Comparison of ENCODE assay signal across 27 cellular contexts in the genomic region with DNA sequence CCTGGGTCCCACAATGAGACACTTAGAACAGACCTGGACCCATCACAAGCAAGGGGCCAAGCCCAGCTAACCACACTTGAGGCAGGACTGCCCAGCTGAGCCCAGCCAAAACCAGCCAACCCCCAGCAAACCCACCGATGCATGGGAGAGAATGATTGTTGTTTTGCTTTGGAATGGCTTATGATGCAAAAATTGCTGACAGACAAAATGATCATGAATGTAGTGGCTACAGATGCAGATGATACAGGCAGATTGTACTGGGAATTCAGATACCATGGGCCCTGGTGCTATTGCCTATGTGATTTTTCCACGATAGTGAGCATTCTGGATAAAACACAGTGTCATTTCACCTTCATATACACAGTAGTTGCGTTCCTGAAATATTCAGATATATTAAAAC. TPM values are rescaled to one million over a fixed set of nuclear protein-coding genes. Genes with fewer than 3 reads are reported as not detected.
DNase-seq lines count a peak whose midpoint lies in the region; ATAC-seq, FAIRE-seq and TF ChIP-seq lines count a peak whose summit lies in the region.
"Had no signal": no experiment of that assay in that cellular context is flagged by ENCODE, and none has a peak within 500 bp of the region (broad histone marks: within the 10 kb centered on the region; RNA-seq: fewer than 3 reads in every experiment).

No MANE protein-coding gene starts in this region.

- no peak overlapping the region for H2BK12ac ChIP-seq in trophoblast cell (ENCODE audit: low read length)
- H2BK12ac ChIP-seq in neuronal stem cell (ENCODE audit: low read length): no peak overlapping the region

- H3K4me1 Mint-ChIP-seq in GM23338 (peaks cover 9% of the 10 kb centered on the region; the same call in 2 of the 3 replicates), neural progenitor cell (no peaks in the 10 kb centered on the region)
- H3K4me1 Mint-ChIP-seq: CD4-positive, alpha-beta memory T cell; CD4-positive, CD25-positive, alpha-beta regulatory T cell; CD8-positive, alpha-beta memory T cell had no signal

- H3K79me1 ChIP-seq in trophoblast cell (ENCODE audit: low read length) (no peaks in the 10 kb centered on the region), neuronal stem cell (ENCODE audit: low read depth, low read length) (no peaks in the 10 kb centered on the region)

- H3K18ac ChIP-seq in trophoblast cell (ENCODE audit: low read length): no peak overlapping the region
- H3K18ac ChIP-seq in neuronal stem cell (ENCODE audit: low read length): no peak overlapping the region

- H4K20me1 ChIP-seq in GM23338 (replicated peaks; ENCODE audit: insufficient read depth): no peaks in the 10 kb centered on the region
- H4K20me1 ChIP-seq in neural progenitor cell (ENCODE audit: low read depth): no peaks in the 10 kb centered on the region
- H4K20me1 ChIP-seq: BLaER1 had no signal

- no peak overlapping the region for H3K27ac ChIP-seq in A549
- no peak overlapping the region for H3K27ac ChIP-seq in GM23338 (ENCODE audit: low read depth)
- no peak overlapping the region for H3K27ac ChIP-seq in neural progenitor cell
- H3K27ac ChIP-seq in trophoblast cell (ENCODE audit: low read depth, low read length): no peak overlapping the region
- no peak overlapping the region for H3K27ac ChIP-seq in neuronal stem cell (replicated peaks; ENCODE audit: low read length)
- H3K27ac ChIP-seq: BLaER1 had no signal

- POLR2A ChIA-PET in A549 (lab: Yijun Ruan, JAX): no interaction called here

- H3F3A ChIP-seq in GM23338 (replicated peaks; ENCODE audit: low read depth) (no peaks in the 10 kb centered on the region), neural progenitor cell (ENCODE audit: low read depth) (no peaks in the 10 kb centered on the region)

- TF ChIP-seq CTCF in A549 (IDR thresholded peaks at IDR 0.05) (no peak), GM23338 (conservative IDR thresholded peaks at IDR 0.05; ENCODE audit: low read depth in 2 of 2) (no peak), neural progenitor cell (IDR thresholded peaks at IDR 0.05) (no peak)

- H3K9me3 Mint-ChIP-seq in GM23338 (no peaks in the 10 kb centered on the region), neural progenitor cell (no peaks in the 10 kb centered on the region)
- H3K9me3 Mint-ChIP-seq: CD8-positive, alpha-beta memory T cell had no signal

- no peak overlapping the region for H3K4ac ChIP-seq in trophoblast cell (ENCODE audit: low read depth, low read length)
- H3K4ac ChIP-seq in neuronal stem cell (ENCODE audit: low read length): no peak overlapping the region

- H3K36me3 ChIP-seq in GM23338 (ENCODE audit: insufficient read depth) (no peaks in the 10 kb centered on the region), neural progenitor cell (no peaks in the 10 kb centered on the region), trophoblast cell (ENCODE audit: control insufficient read depth in 1 of 2, insufficient read depth in 2 of 2, low read length in 2 of 2) (no peaks in the 10 kb centered on the region), neuronal stem cell (replicated peaks in 1 of 2; ENCODE audit: control insufficient read depth in 2 of 2, insufficient read depth in 2 of 2, low read length in 2 of 2) (no peaks in the 10 kb centered on the region)
- H3K36me3 ChIP-seq: BE2C, BLaER1 had no signal

- no peak for TF ChIP-seq EP300 in A549 (IDR thresholded peaks at IDR 0.05)

- H3K23ac ChIP-seq in trophoblast cell (ENCODE audit: low read length) (no peak overlapping the region), neuronal stem cell (ENCODE audit: low read depth, low read length, poor library complexity) (no peak overlapping the region)

- no peak for TF ChIP-seq POLR2A in A549 (IDR thresholded peaks at IDR 0.05; ENCODE audit: low read length)

- H4K8ac ChIP-seq in trophoblast cell (ENCODE audit: low read depth, low read length): no peak overlapping the region
- no peak overlapping the region for H4K8ac ChIP-seq in neuronal stem cell (ENCODE audit: low read depth, low read length)

- H3K9ac ChIP-seq in neural progenitor cell: no peak overlapping the region
- no peak overlapping the region for H3K9ac ChIP-seq in trophoblast cell (ENCODE audit: low read length)
- H3K9ac ChIP-seq in neuronal stem cell (ENCODE audit: low read depth, low read length, poor library complexity): no peak overlapping the region
- H3K9ac ChIP-seq: BLaER1 had no signal

- no peaks in the 10 kb centered on the region for H3K9me3 ChIP-seq in A549
- H3K9me3 ChIP-seq in neural progenitor cell (ENCODE audit: low read depth): no peaks in the 10 kb centered on the region
- no peaks in the 10 kb centered on the region for H3K9me3 ChIP-seq in trophoblast cell (ENCODE audit: insufficient read depth, low read depth, low read length)
- H3K9me3 ChIP-seq in neuronal stem cell (replicated peaks in 1 of 2; ENCODE audit: control insufficient read depth in 2 of 2, insufficient read depth in 1 of 2, low read depth in 1 of 2, low read length in 2 of 2): no peaks in the 10 kb centered on the region
- H3K9me3 ChIP-seq: BE2C, BLaER1, Caco-2 had no signal

- peak overlapping the region; percentile 38; the same call in 1 of the 2 replicates for H2AFZ ChIP-seq in GM23338
- H2AFZ ChIP-seq in neural progenitor cell (replicated peaks): no peak overlapping the region
- no peak overlapping the region for H2AFZ ChIP-seq in trophoblast cell (ENCODE audit: insufficient read depth, low read length, poor library complexity)
- no peak overlapping the region for H2AFZ ChIP-seq in neuronal stem cell (ENCODE audit: low read length)

- no peak for TF ChIP-seq RAD21 in A549 (conservative IDR thresholded peaks at IDR 0.05 in 1 of 2, IDR thresholded peaks at IDR 0.05 in 1 of 2)

- no peak overlapping the region for H2BK120ac ChIP-seq in trophoblast cell (ENCODE audit: insufficient read depth, low read length, poor library complexity)
- no peak overlapping the region for H2BK120ac ChIP-seq in neuronal stem cell (ENCODE audit: low read depth, low read length)

- no peaks in the 10 kb centered on the region for H3K79me2 ChIP-seq in GM23338 (replicated peaks; ENCODE audit: insufficient read depth)
- no peaks in the 10 kb centered on the region for H3K79me2 ChIP-seq in neural progenitor cell (ENCODE audit: low read depth)
- H3K79me2 ChIP-seq in trophoblast cell (ENCODE audit: control insufficient read depth, insufficient read depth, low read length, poor library complexity): no peaks in the 10 kb centered on the region

- H2BK5ac ChIP-seq in trophoblast cell (ENCODE audit: low read depth, low read length, poor library complexity) (no peak overlapping the region), neuronal stem cell (ENCODE audit: low read length) (no peak overlapping the region)

- no peaks in the 10 kb centered on the region for H3K36me3 Mint-ChIP-seq in GM23338 (ENCODE audit: low read depth)
- H3K36me3 Mint-ChIP-seq in neural progenitor cell: no peaks in the 10 kb centered on the region
- H3K36me3 Mint-ChIP-seq: CD14-positive monocyte; CD4-positive, alpha-beta memory T cell; CD4-positive, CD25-positive, alpha-beta regulatory T cell; CD8-positive, alpha-beta memory T cell had no signal

- H2AK5ac ChIP-seq in trophoblast cell (ENCODE audit: low read length) (no peak overlapping the region), neuronal stem cell (ENCODE audit: low read depth, low read length) (no peak overlapping the region)

- peaks cover 1% of the 10 kb centered on the region; the same call in 1 of the 2 replicates for H3K9me2 ChIP-seq in GM23338 (ENCODE audit: insufficient read depth)

- H3K14ac ChIP-seq in trophoblast cell (ENCODE audit: low read length): no peak overlapping the region
- H3K14ac ChIP-seq in neuronal stem cell (ENCODE audit: low read length): no peak overlapping the region

- H4K91ac ChIP-seq in trophoblast cell (ENCODE audit: low read depth, low read length): no peak overlapping the region
- no peak overlapping the region for H4K91ac ChIP-seq in neuronal stem cell (ENCODE audit: low read depth, low read length, poor library complexity)

- no peak overlapping the region for H3K4me3 Mint-ChIP-seq in GM23338
- no peak overlapping the region for H3K4me3 Mint-ChIP-seq in neural progenitor cell
- H3K4me3 Mint-ChIP-seq: CD14-positive monocyte; CD4-positive, alpha-beta memory T cell; CD4-positive, CD25-positive, alpha-beta regulatory T cell; CD8-positive, alpha-beta memory T cell had no signal

- no peak overlapping the region for H4K12ac ChIP-seq in trophoblast cell (ENCODE audit: low read depth, low read length)

- H3K27me3 ChIP-seq in GM23338 (ENCODE audit: insufficient read depth): no peaks in the 10 kb centered on the region
- no peaks in the 10 kb centered on the region for H3K27me3 ChIP-seq in neural progenitor cell
- no peaks in the 10 kb centered on the region for H3K27me3 ChIP-seq in trophoblast cell (ENCODE audit: insufficient read depth, low read length)
- no peaks in the 10 kb centered on the region for H3K27me3 ChIP-seq in neuronal stem cell (ENCODE audit: control insufficient read depth in 3 of 3, insufficient read depth in 3 of 3, low read depth in 1 of 3, low read length in 3 of 3)
- H3K27me3 ChIP-seq: BLaER1 had no signal

- H3K27me3 Mint-ChIP-seq in GM23338 (ENCODE audit: insufficient read depth, low read depth, poor library complexity) (no peaks in the 10 kb centered on the region), neural progenitor cell (ENCODE audit: insufficient read depth, low read depth) (peaks cover 5% of the 10 kb centered on the region)

- no peak overlapping the region for H2BK15ac ChIP-seq in neuronal stem cell (ENCODE audit: low read length)

- H3K4me2 ChIP-seq in A549 (no peak overlapping the region), GM23338 (no peak overlapping the region), neural progenitor cell (no peak overlapping the region), trophoblast cell (ENCODE audit: low read length) (no peak overlapping the region), neuronal stem cell (ENCODE audit: insufficient read depth, low read length, poor library complexity, severe bottlenecking) (no peak overlapping the region)
- H3K4me2 ChIP-seq: BLaER1 had no signal

- H3K4me1 ChIP-seq in A549: no peaks in the 10 kb centered on the region
- no peaks in the 10 kb centered on the region; the same call in 1 of the 2 replicates for H3K4me1 ChIP-seq in GM23338 (ENCODE audit: insufficient read depth)
- no peaks in the 10 kb centered on the region for H3K4me1 ChIP-seq in neural progenitor cell
- H3K4me1 ChIP-seq in trophoblast cell (ENCODE audit: control insufficient read depth in 1 of 2, insufficient read depth in 2 of 2, low read length in 2 of 2): peaks cover 2 to 3% of the 10 kb centered on the region in 2 experiments
- no peaks in the 10 kb centered on the region for H3K4me1 ChIP-seq in neuronal stem cell (ENCODE audit: control insufficient read depth in 2 of 2, insufficient read depth in 1 of 2, low read depth in 1 of 2, low read length in 2 of 2)
- H3K4me1 ChIP-seq: BE2C, BLaER1 had no signal

- H3K27ac Mint-ChIP-seq in GM23338: no peak overlapping the region
- peak overlapping the region; percentile 44 for H3K27ac Mint-ChIP-seq in neural progenitor cell
- H3K27ac Mint-ChIP-seq: CD14-positive monocyte; CD4-positive, alpha-beta memory T cell; CD4-positive, CD25-positive, alpha-beta regulatory T cell; CD8-positive, alpha-beta memory T cell had no signal

- no peak for FAIRE-seq in A549 (lab: Jason Lieb, UNC)
- FAIRE-seq: A204.1, D721Med, GM12878, GM12892, GM18507 had no signal

- CTCF ChIA-PET in A549 (lab: Yijun Ruan, JAX): interaction anchor here (0.8 kb wide), 1 partner anchor 9 kb away, joined by 7 read pairs; the partner anchor contains the start of gene ZCCHC4

- ATAC-seq in A549 (no peak), GM23338 (no peak)
- ATAC-seq: GM12878 had no signal

- DNase-seq in A549 (ENCODE audit: low read depth in 1 of 2, low spot score in 1 of 2) (no peak), GM23338 (ENCODE audit: low spot score) (no peak), neural progenitor cell (ENCODE audit: low spot score) (no peak), trophoblast cell (no peak), superior temporal gyrus (ENCODE audit: extremely low spot score) (no peak), COLO668 (lab: John Stamatoyannopoulos, UW; ENCODE audit: unreplicated experiment) (no peak), AG08396 (ENCODE audit: low spot score) (no peak), neuronal stem cell (ENCODE audit: low spot score) (no peak)
- DNase-seq: 8988T; BE2C; C1 segment of cervical spinal cord; Caco-2; Calu3; CD4-positive, alpha-beta memory T cell; CD4-positive, CD25-positive, alpha-beta regulatory T cell; CD8-positive, alpha-beta memory T cell; DMS79; DND-41; EL; GDM1 had no signal

- no peak overlapping the region for H3K4me3 ChIP-seq in A549
- no peak overlapping the region for H3K4me3 ChIP-seq in GM23338
- no peak overlapping the region for H3K4me3 ChIP-seq in neural progenitor cell
- H3K4me3 ChIP-seq in trophoblast cell (ENCODE audit: low read depth, low read length): peak overlapping the region; percentile 59
- H3K4me3 ChIP-seq in neuronal stem cell (ENCODE audit: low read length in 2 of 2): no peak overlapping the region
- H3K4me3 ChIP-seq: BLaER1, GM12878 had no signal

- 24% methylated on average over 2 of the region's 3 CpGs for WGBS in A549 (ENCODE audit: missing lambda C conversion rate)
- WGBS in trophoblast cell (ENCODE audit: extremely low coverage, insufficient coverage, insufficient read length): no CpG with 5 or more reads among the region's 3 CpGs
- WGBS in neuronal stem cell (ENCODE audit: extremely low coverage in 2 of 2, insufficient read length in 2 of 2, insufficient replicate concordance in 1 of 2), 2 donors: no CpG with 5 or more reads among the region's 3 CpGs

RNA-seq across cellular contexts. Expression of gene ZCCHC4, which starts 9.0 kb away (rescaled TPM):
- polyA plus RNA-seq in A549 (2011; rRNA removed) (8.9 and 10.2 TPM in 2 replicates), A549 (2017; fragmentation: RNase III; extraction: RNeasy Plus Mini Kit Qiagen cat#74134 plus additional on column Dnase treatment) (5.2 to 5.9 TPM (median 5.7 TPM) in 3 replicates), GM23338 (2016; fragmentation: Nextera tagmentation; extraction: Ambion mirVana) (8.7 and 11.3 TPM in 2 replicates)
- 2.8 and 3.1 TPM in 2 replicates for polyA plus RNA-seq in A549 (2012; cell fraction: cytosol; rRNA removed)
- 3.6 and 6.6 TPM in 2 replicates for polyA plus RNA-seq in A549 (2012; cell fraction: nucleus; rRNA removed)
- polyA minus RNA-seq in A549 (2011; rRNA and poly(A)+ RNA removed): 6.1 and 6.6 TPM in 2 replicates
- total RNA-seq in GM23338 (2014; rRNA removed; shearing (Covaris generic)): 17.9 and 22.4 TPM in 2 replicates
- total RNA-seq in neural progenitor cell (ENCODE audit: low replicate concordance): 20.5 and 23.9 TPM in 2 replicates
- 8.5 and 9.3 TPM in 2 replicates for polyA plus RNA-seq in trophoblast cell (2013)
- 9.5 TPM for polyA plus RNA-seq in neuronal stem cell (2013, experiment 1 of 2)
- polyA plus RNA-seq in neuronal stem cell (2013, experiment 2 of 2): 9.6 TPM
